In genomic region chr17:29322363-29322762, GRCh38 we compare ENCODE assay signal across 35 cellular contexts.
"Had no signal": no experiment of that assay in that cellular context is flagged by ENCODE, and none has a peak within 500 bp of the region (broad histone marks: within the 10 kb centered on the region; RNA-seq: fewer than 3 reads in every experiment).

No MANE protein-coding gene starts in this region.

- H3K27me3 ChIP-seq: MG63 had no signal

- H3K4me3 ChIP-seq: MG63 had no signal

- DNase-seq: Kasumi-1, MG63, MM.1S, MV-4-11, NCI-H1048, NCI-H1092, NCI-H1092 treated with DMSO at 0.1 percent for 48 hours, NCI-H1105, NCI-H1105 treated with DMSO at 0.1 percent for 48 hours, NCI-H1417, NCI-H1417 treated with DMSO at 0.1 percent for 48 hours, NCI-H1436, NCI-H1436 treated with DMSO at 0.1 percent for 48 hours, NCI-H146, NCI-H1694, NCI-H1694 treated with DMSO at 0.1 percent for 48 hours, NCI-H187, NCI-H187 treated with DMSO at 0.1 percent for 48 hours, NCI-H1930, NCI-H2029, NCI-H2029 treated with DMSO at 0.1 percent for 48 hours, NCI-H2081, NCI-H2081 treated with DMSO at 0.1 percent for 48 hours, NCI-H2107, NCI-H2171, NCI-H2171 treated with DMSO at 0.1 percent for 48 hours, NCI-H2227 treated with DMSO at 0.1 percent for 48 hours, NCI-H226, NCI-H345, NCI-H446, NCI-H446 treated with DMSO at 0.1 percent for 48 hours, NCI-H510A, NCI-H510A treated with DMSO at 0.1 percent for 48 hours, NCI-H524, NCI-H524 treated with DMSO at 0.1 percent for 48 hours had no signal

- H3K9me3 ChIP-seq: MG63 had no signal

- H3K36me3 ChIP-seq: MG63 had no signal
